Comparison of ENCODE assay signal across 18 cellular contexts in the genomic region with DNA sequence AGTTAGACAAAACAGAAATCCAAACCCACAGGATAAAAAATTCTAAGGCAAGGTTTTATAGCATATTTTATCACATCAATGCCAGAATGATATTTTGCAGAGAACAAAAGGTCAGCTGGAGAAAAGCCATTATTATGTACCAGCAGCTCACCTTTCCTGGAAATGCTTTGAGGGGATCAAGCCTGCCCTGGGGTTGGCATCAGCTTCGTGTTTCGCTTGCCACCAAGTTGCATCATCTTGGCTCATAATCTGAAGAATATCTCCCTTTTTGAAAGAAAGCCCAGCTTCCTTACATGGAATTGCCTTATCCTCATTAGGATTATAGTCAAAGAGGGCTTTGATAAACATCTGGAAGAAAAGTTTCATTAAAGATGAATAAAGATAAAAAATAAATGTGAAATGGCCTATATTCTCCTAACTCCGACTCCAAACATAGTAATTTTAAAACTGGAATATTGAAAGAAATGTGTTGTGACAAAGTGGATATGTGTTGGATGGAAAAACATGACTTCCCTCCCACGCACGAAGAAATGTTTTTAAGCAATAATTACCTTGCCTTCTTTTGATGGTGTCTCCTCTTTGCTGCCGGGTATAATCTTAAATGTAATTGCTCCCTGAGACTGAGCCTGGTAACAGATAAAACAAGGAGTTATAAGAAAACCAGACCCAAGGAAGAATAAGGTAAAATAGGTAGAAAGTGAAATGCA.
DNase-seq lines count a peak whose midpoint lies in the region; ATAC-seq and TF ChIP-seq lines count a peak whose summit lies in the region.
"Had no signal": no experiment of that assay in that cellular context is flagged by ENCODE, and none has a peak within 500 bp of the region (broad histone marks: within the 10 kb centered on the region; RNA-seq: fewer than 3 reads in every experiment).

No MANE protein-coding gene starts in this region.

- H3K27me3 Mint-ChIP-seq in osteocyte (ENCODE audit: unreplicated experiment) (no peaks in the 10 kb centered on the region), progenitor cell of endocrine pancreas (no peaks in the 10 kb centered on the region)
- H3K27me3 Mint-ChIP-seq: CD4-positive, CD25-positive, alpha-beta regulatory T cell; IgD-negative memory B cell had no signal

- H3K9me3 ChIP-seq in HCT116 (ENCODE audit: control insufficient read depth in 1 of 2, insufficient read depth in 1 of 2, low read depth in 1 of 2, low read length in 2 of 2) = no peaks in the 10 kb centered on the region
- H3K9me3 ChIP-seq: heart left ventricle, SK-N-SH, thyroid gland had no signal

- H3K9me3 Mint-ChIP-seq in osteocyte (ENCODE audit: unreplicated experiment) (no peaks in the 10 kb centered on the region), progenitor cell of endocrine pancreas (ENCODE audit: low read depth) (no peaks in the 10 kb centered on the region)
- H3K9me3 Mint-ChIP-seq: CD4-positive, CD25-positive, alpha-beta regulatory T cell; IgD-negative memory B cell had no signal

- H3K4me1 ChIP-seq in HCT116 (ENCODE audit: control insufficient read depth in 1 of 2, insufficient read depth in 2 of 2, low read length in 2 of 2) = peaks cover 75 to 94% of the 10 kb centered on the region in 2 experiments

- POLR2A ChIA-PET in HCT116 (lab: Charles Lee) = interaction anchor here (0.7 to 2.4 kb wide), 9 partner anchors 9 to 59 kb away, joined by 3 to 8 read pairs (median 3); no protein-coding TSS in a partner anchor

- no peaks in the 10 kb centered on the region for H4K20me1 ChIP-seq in HCT116 (ENCODE audit: insufficient read depth)

- no peaks in the 10 kb centered on the region for H3K27me3 ChIP-seq in HCT116 (ENCODE audit: insufficient read depth, low read length)
- H3K27me3 ChIP-seq: heart left ventricle, thyroid gland had no signal

- peaks cover 29% of the 10 kb centered on the region for H3K79me2 ChIP-seq in HCT116 (ENCODE audit: insufficient read depth, low read length)

- TF ChIP-seq CTCF in HCT116 (IDR thresholded peaks at IDR 0.05 in 2 of 3, conservative IDR thresholded peaks at IDR 0.05 in 1 of 3; ENCODE audit: borderline replicate concordance in 1 of 3, insufficient read depth in 1 of 3, low read depth in 2 of 3, low read length in 2 of 3) (no peak), osteocyte (IDR thresholded peaks at IDR 0.05) (no peak), progenitor cell of endocrine pancreas (IDR thresholded peaks at IDR 0.05; ENCODE audit: unreplicated experiment) (no peak)

- ATAC-seq in HCT116 (peak; percentile 39), HG02588 (IDR thresholded peaks at IDR 0.05; ENCODE audit: unreplicated experiment) (no peak), HG02763 (IDR thresholded peaks at IDR 0.05; ENCODE audit: unreplicated experiment) (no peak)
- ATAC-seq: heart left ventricle had no signal

- TF ChIP-seq RAD21 in HCT116 (IDR thresholded peaks at IDR 0.05; ENCODE audit: low read depth) = peak; percentile 22; the same call in 1 of the 2 replicates

- H3K27ac Mint-ChIP-seq in osteocyte (ENCODE audit: unreplicated experiment) = peak overlapping the region; percentile 65
- H3K27ac Mint-ChIP-seq in progenitor cell of endocrine pancreas = no peak overlapping the region
- H3K27ac Mint-ChIP-seq: CD4-positive, CD25-positive, alpha-beta regulatory T cell; IgD-negative memory B cell had no signal

- peak overlapping the region in 1 of 2 experiments; percentile 8; a peak in 1 of 4 replicates for H3K4me3 ChIP-seq in HCT116 (replicated peaks in 1 of 2; ENCODE audit: low read depth in 1 of 2, low read length in 2 of 2)
- H3K4me3 ChIP-seq: heart left ventricle, thyroid gland had no signal

- no peak overlapping the region for H2AFZ ChIP-seq in HCT116 (ENCODE audit: low read depth, low read length, poor library complexity, severe bottlenecking)

- intact Hi-C loops in HCT116 (cut with micrococcal nuclease) = loop anchor here (5.0 to 10.0 kb wide), 2 partner anchors 97 to 125 kb away; no protein-coding TSS in a partner anchor

- no peak for TF ChIP-seq POLR2A in HCT116 (IDR thresholded peaks at IDR 0.05; ENCODE audit: borderline replicate concordance, extremely low read depth, insufficient read depth, insufficient read length)

- no peaks in the 10 kb centered on the region for H3K9me2 ChIP-seq in HCT116 (ENCODE audit: insufficient read depth)
- H3K9me2 ChIP-seq: SK-N-SH had no signal

- peaks cover 0 to 7% of the 10 kb centered on the region in 2 experiments; a peak in 2 of 4 replicates for H3K36me3 ChIP-seq in HCT116 (ENCODE audit: control insufficient read depth in 1 of 2, insufficient read depth in 2 of 2, low read length in 2 of 2)
- H3K36me3 ChIP-seq: thyroid gland had no signal

- H3K4me2 ChIP-seq in HCT116 (ENCODE audit: low read length) = peak overlapping the region; percentile 66
- H3K4me2 ChIP-seq: SK-N-SH had no signal

- RAD21 ChIA-PET in HCT116 (lab: Charles Lee; ENCODE audit: low non-redundant PET in 1 of 2, low total read pairs in 2 of 2, uncharacterized antibody in 2 of 2, unreplicated experiment in 2 of 2) = no interaction called here

- H3K36me3 Mint-ChIP-seq in osteocyte (ENCODE audit: unreplicated experiment) (peaks cover 51% of the 10 kb centered on the region), progenitor cell of endocrine pancreas (ENCODE audit: insufficient read depth) (peaks cover 13% of the 10 kb centered on the region)

- H3K4me3 Mint-ChIP-seq in osteocyte (ENCODE audit: unreplicated experiment) = no peak overlapping the region
- no peak overlapping the region for H3K4me3 Mint-ChIP-seq in progenitor cell of endocrine pancreas (ENCODE audit: low read depth)
- H3K4me3 Mint-ChIP-seq: CD4-positive, CD25-positive, alpha-beta regulatory T cell; IgD-negative memory B cell had no signal

- peak; percentile 90 for DNase-seq in HCT116 (ENCODE audit: low read depth, low spot score)
- peak; percentile 62 for DNase-seq in OCI-M1 (lab: John Stamatoyannopoulos, UW)
- DNase-seq in dedifferentiated amniotic fluid mesenchymal stem cell (ENCODE audit: extremely low spot score) = peak; percentile 49
- DNase-seq in osteocyte (ENCODE audit: extremely low spot score, unreplicated experiment) = no peak
- no peak for DNase-seq in NAMALWA (ENCODE audit: low spot score)
- no peak for DNase-seq in progenitor cell of endocrine pancreas (ENCODE audit: low spot score, unreplicated experiment)
- DNase-seq: activated CD8-positive, alpha-beta memory T cell treated with anti-CD3 and anti-CD28 coated beads, Interleukin-2, amount 50 U/mL, for 4 hours; CD4-positive, CD25-positive, alpha-beta regulatory T cell; effector memory CD4-positive, alpha-beta T cell; GDM1; heart left ventricle; NCI-H1694; SK-N-SH; stimulated activated CD4-positive, alpha-beta T cell treated with anti-CD3 and anti-CD28 coated beads, Interleukin-12 subunit alpha, Interleukin-12 subunit beta, amount 100 ng/mL, for 4 hours had no signal

- H3K4me1 Mint-ChIP-seq in osteocyte (ENCODE audit: unreplicated experiment) (peaks cover 40% of the 10 kb centered on the region), progenitor cell of endocrine pancreas (ENCODE audit: low read depth) (no peaks in the 10 kb centered on the region)
- H3K4me1 Mint-ChIP-seq: IgD-negative memory B cell had no signal

- no TSS peak for BruUV-seq in HCT116 (replicated peaks; lab: Mats Ljungman, UMichigan)

- H3K9ac ChIP-seq in HCT116 (ENCODE audit: low read length) = peak overlapping the region; percentile 66
- H3K9ac ChIP-seq: SK-N-SH had no signal

- CTCF ChIA-PET in HCT116 (lab: Charles Lee) = interaction anchor here (2.0 to 2.4 kb wide), 2 partner anchors 59 to 121 kb away, joined by 6 to 8 read pairs; no protein-coding TSS in a partner anchor

- peak overlapping the region; percentile 96 for H3K27ac ChIP-seq in HCT116 (ENCODE audit: low read depth, low read length)
- H3K27ac ChIP-seq: heart left ventricle, thyroid gland had no signal

TF ChIP-seq in HCT116, 20 proteins besides CTCF, POLR2A, EP300 and RAD21 (continues in another document):
- TF ChIP-seq EZH2 (IDR thresholded peaks at IDR 0.05) (no peak), SRF (IDR thresholded peaks at IDR 0.05; ENCODE audit: low read depth) (peak; percentile 91), SIN3A (IDR thresholded peaks at IDR 0.05; ENCODE audit: low read depth) (peak; percentile 23; the same call in 1 of the 2 replicates), CBX3 (IDR thresholded peaks at IDR 0.05; ENCODE audit: low read depth) (no peak; the same call in 1 of the 2 replicates), ELF1 (IDR thresholded peaks at IDR 0.05; ENCODE audit: borderline replicate concordance, low read depth) (no peak), POLR2AphosphoS5 (IDR thresholded peaks at IDR 0.05; ENCODE audit: low read depth, low read length) (peak; percentile 74), JUND (IDR thresholded peaks at IDR 0.05) (peak; percentile 77), ZFX (IDR thresholded peaks at IDR 0.05) (no peak), SP1 (IDR thresholded peaks at IDR 0.05; ENCODE audit: low read depth) (peak; percentile 97)
- TF ChIP-seq, protein P1, sequence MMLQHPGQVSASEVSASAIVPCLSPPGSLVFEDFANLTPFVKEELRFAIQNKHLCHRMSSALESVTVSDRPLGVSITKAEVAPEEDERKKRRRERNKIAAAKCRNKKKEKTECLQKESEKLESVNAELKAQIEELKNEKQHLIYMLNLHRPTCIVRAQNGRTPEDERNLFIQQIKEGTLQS (IDR thresholded peaks at IDR 0.05) = peak; percentile 83; the same call in 1 of the 2 replicates
- TF ChIP-seq, protein P2, sequence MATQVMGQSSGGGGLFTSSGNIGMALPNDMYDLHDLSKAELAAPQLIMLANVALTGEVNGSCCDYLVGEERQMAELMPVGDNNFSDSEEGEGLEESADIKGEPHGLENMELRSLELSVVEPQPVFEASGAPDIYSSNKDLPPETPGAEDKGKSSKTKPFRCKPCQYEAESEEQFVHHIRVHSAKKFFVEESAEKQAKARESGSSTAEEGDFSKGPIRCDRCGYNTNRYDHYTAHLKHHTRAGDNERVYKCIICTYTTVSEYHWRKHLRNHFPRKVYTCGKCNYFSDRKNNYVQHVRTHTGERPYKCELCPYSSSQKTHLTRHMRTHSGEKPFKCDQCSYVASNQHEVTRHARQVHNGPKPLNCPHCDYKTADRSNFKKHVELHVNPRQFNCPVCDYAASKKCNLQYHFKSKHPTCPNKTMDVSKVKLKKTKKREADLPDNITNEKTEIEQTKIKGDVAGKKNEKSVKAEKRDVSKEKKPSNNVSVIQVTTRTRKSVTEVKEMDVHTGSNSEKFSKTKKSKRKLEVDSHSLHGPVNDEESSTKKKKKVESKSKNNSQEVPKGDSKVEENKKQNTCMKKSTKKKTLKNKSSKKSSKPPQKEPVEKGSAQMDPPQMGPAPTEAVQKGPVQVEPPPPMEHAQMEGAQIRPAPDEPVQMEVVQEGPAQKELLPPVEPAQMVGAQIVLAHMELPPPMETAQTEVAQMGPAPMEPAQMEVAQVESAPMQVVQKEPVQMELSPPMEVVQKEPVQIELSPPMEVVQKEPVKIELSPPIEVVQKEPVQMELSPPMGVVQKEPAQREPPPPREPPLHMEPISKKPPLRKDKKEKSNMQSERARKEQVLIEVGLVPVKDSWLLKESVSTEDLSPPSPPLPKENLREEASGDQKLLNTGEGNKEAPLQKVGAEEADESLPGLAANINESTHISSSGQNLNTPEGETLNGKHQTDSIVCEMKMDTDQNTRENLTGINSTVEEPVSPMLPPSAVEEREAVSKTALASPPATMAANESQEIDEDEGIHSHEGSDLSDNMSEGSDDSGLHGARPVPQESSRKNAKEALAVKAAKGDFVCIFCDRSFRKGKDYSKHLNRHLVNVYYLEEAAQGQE (IDR thresholded peaks at IDR 0.05; ENCODE audit: low read depth) = no peak

Comparison
In these comparisons a context has a peak if more than half of its experiments do, and no peak if none do; other contexts are left out.
1. DNase-seq: peak in HCT116 (single experiment), OCI-M1 (single experiment) and dedifferentiated amniotic fluid mesenchymal stem cell (single experiment); none in osteocyte (single experiment), NAMALWA (single experiment) and progenitor cell of endocrine pancreas (single experiment).